9 cellular contexts compared by ENCODE assay signal in genomic region chr10:97185326-97186058, GRCh38. TPM values are rescaled to one million over a fixed set of nuclear protein-coding genes. Genes with fewer than 3 reads are reported as not detected.
DNase-seq lines count a peak whose midpoint lies in the region; ATAC-seq and TF ChIP-seq lines count a peak whose summit lies in the region.
"Had no signal": no experiment of that assay in that cellular context is flagged by ENCODE, and none has a peak within 500 bp of the region (broad histone marks: within the 10 kb centered on the region; RNA-seq: fewer than 3 reads in every experiment).

Gene SLIT1 (minus strand): TSS chr10:97185959. CDS start chr10:97185674, 285 bp downstream.

- H3K9me3 ChIP-seq in endodermal cell (ENCODE audit: control insufficient read depth, low read length) = no peaks in the 10 kb centered on the region

- TF ChIP-seq CTCF in GM23338 (conservative IDR thresholded peaks at IDR 0.05; ENCODE audit: low read depth in 2 of 2) (no peak), endodermal cell (conservative IDR thresholded peaks at IDR 0.05) (peak; percentile 41)

- no peaks in the 10 kb centered on the region for H3K36me3 Mint-ChIP-seq in GM23338 (ENCODE audit: low read depth)
- H3K36me3 Mint-ChIP-seq in endodermal cell (ENCODE audit: low read depth) = no peaks in the 10 kb centered on the region

- peaks cover 59% of the 10 kb centered on the region for H3K27me3 ChIP-seq in GM23338 (ENCODE audit: insufficient read depth)
- peaks cover 79% of the 10 kb centered on the region for H3K27me3 ChIP-seq in endodermal cell (ENCODE audit: control insufficient read depth, insufficient read depth, low read length, poor library complexity, severe bottlenecking)

- H3K4me3 ChIP-seq in GM23338 (peak within 1 kb of the TSS; percentile 79), endodermal cell (ENCODE audit: low read length) (peak within 1 kb of the TSS; percentile 65)

- peaks cover 6% of the 10 kb centered on the region; the same call in 1 of the 2 replicates for H3F3A ChIP-seq in GM23338 (replicated peaks; ENCODE audit: low read depth)

- peak within 1 kb of the TSS; percentile 84 for H3K4me3 Mint-ChIP-seq in GM23338
- peak within 1 kb of the TSS; percentile 59 for H3K4me3 Mint-ChIP-seq in endodermal cell

- WGBS in endodermal cell (ENCODE audit: insufficient coverage in 1 of 2, insufficient read length in 1 of 2), 2 experiments = 1% methylated on average over 16 to 72 of the region's 74 CpGs

- peak within 1 kb of the TSS; percentile 99 for H2AFZ ChIP-seq in GM23338

- peaks cover 49% of the 10 kb centered on the region for H3K27me3 Mint-ChIP-seq in GM23338 (ENCODE audit: insufficient read depth, low read depth, poor library complexity)
- peaks cover 92% of the 10 kb centered on the region for H3K27me3 Mint-ChIP-seq in endodermal cell (ENCODE audit: insufficient read depth)

- H3K4me1 ChIP-seq in GM23338 (ENCODE audit: insufficient read depth) (peaks cover 13% of the 10 kb centered on the region), endodermal cell (ENCODE audit: control insufficient read depth, insufficient read depth, low read length) (peaks cover 9% of the 10 kb centered on the region)

- H3K9me3 Mint-ChIP-seq in GM23338 (no peaks in the 10 kb centered on the region), endodermal cell (no peaks in the 10 kb centered on the region)

- no peaks in the 10 kb centered on the region for H3K9me2 ChIP-seq in GM23338 (ENCODE audit: insufficient read depth)

- H3K27ac Mint-ChIP-seq in GM23338 (no peak within 1 kb of the TSS), endodermal cell (no peak within 1 kb of the TSS)

- DNase-seq in GM23338 (ENCODE audit: low spot score) (peak; percentile 74), NCI-H2227 treated with DMSO at 0.1 percent for 48 hours (lab: John Stamatoyannopoulos, UW) (peak; percentile 37), endodermal cell (peak; percentile 82), posterior vena cava (ENCODE audit: low spot score) (peak; percentile 76), mucosa of gallbladder (ENCODE audit: low spot score) (no peak), dedifferentiated amniotic fluid mesenchymal stem cell (ENCODE audit: extremely low spot score) (no peak), MV-4-11 (lab: John Stamatoyannopoulos, UW) (no peak)
- DNase-seq: activated gamma-delta T cell had no signal

- H4K20me1 ChIP-seq in GM23338 (replicated peaks; ENCODE audit: insufficient read depth) = no peaks in the 10 kb centered on the region; the same call in 1 of the 2 replicates

- ATAC-seq in GM23338 (peak; percentile 80), esophagus mucosa (no peak)

- H3K4me1 Mint-ChIP-seq in GM23338 = peaks cover 20% of the 10 kb centered on the region
- H3K4me1 Mint-ChIP-seq in endodermal cell = peaks cover 11% of the 10 kb centered on the region

- no peak within 1 kb of the TSS for H3K27ac ChIP-seq in GM23338 (ENCODE audit: low read depth)
- H3K27ac ChIP-seq in endodermal cell (ENCODE audit: low read depth, low read length) = no peak within 1 kb of the TSS

- peak within 1 kb of the TSS; percentile 92 for H3K4me2 ChIP-seq in GM23338

- intact Hi-C loops in posterior vena cava (cut with DNase I) = no loop called here

- H3K9ac ChIP-seq in endodermal cell (ENCODE audit: extremely low read depth, low read length, poor library complexity, severe bottlenecking) = no peak within 1 kb of the TSS

- no peaks in the 10 kb centered on the region for H3K79me2 ChIP-seq in GM23338 (replicated peaks; ENCODE audit: insufficient read depth)

- H3K36me3 ChIP-seq in GM23338 (ENCODE audit: insufficient read depth) = no peaks in the 10 kb centered on the region
- no peaks in the 10 kb centered on the region for H3K36me3 ChIP-seq in endodermal cell (ENCODE audit: control insufficient read depth, insufficient read depth, low read length)

TF ChIP-seq in GM23338, 12 proteins besides CTCF, POLR2A, EP300 and RAD21:
- TF ChIP-seq NANOG (IDR thresholded peaks at IDR 0.05; ENCODE audit: borderline replicate concordance) (no peak), CREB1 (CRISPR knock-in tag; IDR thresholded peaks at IDR 0.05; ENCODE audit: low read depth) (no peak), JUNB (IDR thresholded peaks at IDR 0.05; ENCODE audit: unreplicated experiment) (no peak)

RNA-seq across cellular contexts. Expression of gene SLIT1, which starts in this region (rescaled TPM):
- 1.7 and 2.0 TPM in 2 replicates for total RNA-seq in GM23338 (2014; rRNA removed; shearing (Covaris generic))
- polyA plus RNA-seq in GM23338 (2016; fragmentation: Nextera tagmentation; extraction: Ambion mirVana) = 0.37 and 0.76 TPM in 2 replicates
- total RNA-seq in endodermal cell (1 to 10 TPM in 1 of 2 donors, under 1 TPM in 1; 0.97 to 2.4 TPM), posterior vena cava (under 1 TPM; 0.23 to 0.33 TPM), mucosa of gallbladder (0.40 TPM), esophagus mucosa (0.16 TPM)
- polyA plus RNA-seq in endodermal cell (2013, experiment 1 of 2) = 22.5 TPM
- polyA plus RNA-seq in endodermal cell (2013, experiment 2 of 2) = 23.2 TPM

Comparison
In these comparisons a context has a peak if more than half of its experiments do, and no peak if none do; other contexts are left out.
1. Peak in DNase-seq in posterior vena cava; RNA of the gene not detected or under 1 TPM.
2. DNase-seq: peak in GM23338 (single experiment), NCI-H2227 treated with DMSO at 0.1 percent for 48 hours (single experiment) and endodermal cell (single experiment); none in mucosa of gallbladder (single experiment), dedifferentiated amniotic fluid mesenchymal stem cell (single experiment) and MV-4-11 (single experiment).